Comparison of ENCODE assay signal across 22 cellular contexts in the genomic region with DNA sequence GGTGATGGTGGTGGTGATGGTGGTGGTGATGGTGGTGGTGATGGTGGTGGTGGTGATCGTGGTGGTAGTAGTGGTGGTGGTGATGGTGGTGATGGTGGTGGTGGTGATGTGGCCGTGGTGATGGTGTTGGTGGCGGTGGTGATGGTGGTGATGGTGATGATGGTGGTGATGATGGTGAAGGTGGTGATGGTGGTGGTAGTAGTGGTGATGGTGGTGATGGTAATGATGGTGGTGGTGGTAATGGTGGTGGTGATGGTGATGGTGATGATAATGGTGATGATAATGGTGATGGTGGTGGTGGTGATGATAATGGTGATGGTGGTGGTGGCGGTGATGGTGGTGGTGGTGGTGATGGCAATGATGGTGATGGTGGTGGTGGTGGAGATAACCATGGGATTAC. TPM values are rescaled to one million over a fixed set of nuclear protein-coding genes. Genes with fewer than 3 reads are reported as not detected.
DNase-seq lines count a peak whose midpoint lies in the region; ATAC-seq, FAIRE-seq and TF ChIP-seq lines count a peak whose summit lies in the region.
"Had no signal": no experiment of that assay in that cellular context is flagged by ENCODE, and none has a peak within 500 bp of the region (broad histone marks: within the 10 kb centered on the region; RNA-seq: fewer than 3 reads in every experiment).

No MANE protein-coding gene starts in this region.

- TF ChIP-seq EP300 in esophagus muscularis mucosa (IDR thresholded peaks at IDR 0.05) (no peak), ovary (IDR thresholded peaks at IDR 0.05) (no peak), tibial nerve (IDR thresholded peaks at IDR 0.05) (no peak)

- H3K36me3 ChIP-seq in esophagus muscularis mucosa = no peaks in the 10 kb centered on the region
- H3K36me3 ChIP-seq in ovary = no peaks in the 10 kb centered on the region
- no peaks in the 10 kb centered on the region for H3K36me3 ChIP-seq in tibial nerve
- no peaks in the 10 kb centered on the region for H3K36me3 ChIP-seq in small intestine (ENCODE audit: control insufficient read depth in 2 of 2, insufficient read depth in 2 of 2, low read length in 2 of 2)
- H3K36me3 ChIP-seq: adrenal gland, cardiac muscle cell, right atrium auricular region had no signal

- FAIRE-seq in small intestine (lab: Jason Lieb, UNC) = no peak
- FAIRE-seq: GM12892 had no signal

- H3K4me1 ChIP-seq in esophagus muscularis mucosa = peaks cover 18 to 55% (median 50%) of the 10 kb centered on the region in 4 donors
- H3K4me1 ChIP-seq in ovary (ENCODE audit: insufficient read depth) = peaks cover 10% of the 10 kb centered on the region
- H3K4me1 ChIP-seq in tibial nerve = peaks cover 0 to 21% (median 3%) of the 10 kb centered on the region in 4 donors
- no peaks in the 10 kb centered on the region for H3K4me1 ChIP-seq in small intestine (ENCODE audit: control insufficient read depth in 2 of 2, insufficient read depth in 1 of 2, low read depth in 1 of 2, low read length in 1 of 2)
- H3K4me1 ChIP-seq: adrenal gland had no signal

- H3K9me3 ChIP-seq in esophagus muscularis mucosa = peaks cover 0 to 4% (median 0%) of the 10 kb centered on the region in 4 donors
- H3K9me3 ChIP-seq in ovary = no peaks in the 10 kb centered on the region
- H3K9me3 ChIP-seq in tibial nerve = peaks cover 0 to 29% (median 3%) of the 10 kb centered on the region in 4 donors
- H3K9me3 ChIP-seq in small intestine (ENCODE audit: control insufficient read depth, low read depth) = no peaks in the 10 kb centered on the region
- H3K9me3 ChIP-seq: adrenal gland had no signal

- TF ChIP-seq CTCF in activated CD8-positive, alpha-beta T cell treated with anti-CD3 and anti-CD28 coated beads for 36 hours (IDR thresholded peaks at IDR 0.05) = no peak
- TF ChIP-seq CTCF in esophagus muscularis mucosa (IDR thresholded peaks at IDR 0.05) = no peak
- TF ChIP-seq CTCF in ovary (IDR thresholded peaks at IDR 0.05) = no peak
- no peak for TF ChIP-seq CTCF in tibial nerve (IDR thresholded peaks at IDR 0.05)

- ATAC-seq in activated CD8-positive, alpha-beta T cell treated with anti-CD3 and anti-CD28 coated beads, Interleukin-2, amount 10 ng/mL, durations not matched to agents 7 days and 5 days = no peak
- ATAC-seq in activated CD8-positive, alpha-beta T cell treated with anti-CD3 and anti-CD28 coated beads for 36 hours = no peak
- ATAC-seq in SK-N-SH treated with all-trans-retinoic acid at 6 μM for 48 hours (no peak), GM21717 (IDR thresholded peaks at IDR 0.05; ENCODE audit: unreplicated experiment) (no peak)
- ATAC-seq: activated T-helper 17 cell treated with anti-CD3 and anti-CD28 coated beads, Interleukin-2, amount 50 U/mL, for 72 hours had no signal

- peak overlapping the region; percentile 99 to 100 (median 99) for H3K27ac ChIP-seq in esophagus muscularis mucosa (replicated peaks in 1 of 4)
- peak overlapping the region; percentile 68 to 78 for H3K27ac ChIP-seq in ovary
- peak overlapping the region in 3 of 4 donors; percentile 82 to 89 (median 88) for H3K27ac ChIP-seq in tibial nerve
- H3K27ac ChIP-seq in small intestine (ENCODE audit: low read depth in 1 of 2, low read length in 1 of 2) = peak overlapping the region in 1 of 2 donors; percentile 92
- H3K27ac ChIP-seq: cardiac muscle cell, HL-60 had no signal

- H3K4me1 Mint-ChIP-seq in activated CD8-positive, alpha-beta T cell treated with anti-CD3 and anti-CD28 coated beads, Interleukin-2, amount 10 ng/mL, durations not matched to agents 7 days and 5 days (ENCODE audit: low read depth) = no peaks in the 10 kb centered on the region
- peaks cover 3% of the 10 kb centered on the region for H3K4me1 Mint-ChIP-seq in activated CD8-positive, alpha-beta T cell treated with anti-CD3 and anti-CD28 coated beads for 36 hours (ENCODE audit: low read depth)
- H3K4me1 Mint-ChIP-seq: activated CD4-positive, alpha-beta memory T cell treated with anti-CD3 and anti-CD28 coated beads, Interleukin-2, amount 10 ng/mL, durations not matched to agents 7 days and 5 days; neural crest cell had no signal

- TF ChIP-seq POLR2A in esophagus muscularis mucosa (IDR thresholded peaks at IDR 0.05; ENCODE audit: low read depth) = no peak
- TF ChIP-seq POLR2A in ovary (IDR thresholded peaks at IDR 0.05) = no peak
- TF ChIP-seq POLR2A in tibial nerve (IDR thresholded peaks at IDR 0.05) = no peak

- CTCF ChIA-PET in activated CD8-positive, alpha-beta T cell treated with anti-CD3 and anti-CD28 coated beads, Interleukin-2, amount 10 ng/mL, durations not matched to agents 7 days and 5 days (lab: Charles Lee) = no interaction called here
- CTCF ChIA-PET in activated CD8-positive, alpha-beta T cell treated with anti-CD3 and anti-CD28 coated beads for 36 hours (lab: Charles Lee) = no interaction called here

- peaks cover 22% of the 10 kb centered on the region for H3K9me3 Mint-ChIP-seq in activated CD8-positive, alpha-beta T cell treated with anti-CD3 and anti-CD28 coated beads, Interleukin-2, amount 10 ng/mL, durations not matched to agents 7 days and 5 days (ENCODE audit: insufficient read depth)
- H3K9me3 Mint-ChIP-seq in activated CD8-positive, alpha-beta T cell treated with anti-CD3 and anti-CD28 coated beads for 36 hours = peaks cover 26% of the 10 kb centered on the region

- POLR2A ChIA-PET in activated CD8-positive, alpha-beta T cell treated with anti-CD3 and anti-CD28 coated beads, Interleukin-2, amount 10 ng/mL, durations not matched to agents 7 days and 5 days (lab: Charles Lee) = no interaction called here
- POLR2A ChIA-PET in activated CD8-positive, alpha-beta T cell treated with anti-CD3 and anti-CD28 coated beads for 36 hours (lab: Charles Lee) = no interaction called here

- H3K27ac Mint-ChIP-seq in activated CD8-positive, alpha-beta T cell treated with anti-CD3 and anti-CD28 coated beads, Interleukin-2, amount 10 ng/mL, durations not matched to agents 7 days and 5 days = peak overlapping the region; percentile 50
- no peak overlapping the region for H3K27ac Mint-ChIP-seq in activated CD8-positive, alpha-beta T cell treated with anti-CD3 and anti-CD28 coated beads for 36 hours
- H3K27ac Mint-ChIP-seq: activated CD4-positive, alpha-beta memory T cell treated with anti-CD3 and anti-CD28 coated beads, Interleukin-2, amount 10 ng/mL, durations not matched to agents 7 days and 5 days had no signal

- peak; percentile 19 for DNase-seq in activated CD8-positive, alpha-beta T cell treated with anti-CD3 and anti-CD28 coated beads, Interleukin-2, amount 10 ng/mL, durations not matched to agents 7 days and 5 days
- DNase-seq in activated CD8-positive, alpha-beta T cell treated with anti-CD3 and anti-CD28 coated beads for 36 hours = no peak
- DNase-seq in esophagus muscularis mucosa (ENCODE audit: extremely low spot score) (no peak), ovary (peak in 2 of 5 donors; percentile 16 to 25), tibial nerve (ENCODE audit: low spot score in 2 of 2) (no peak), small intestine (no peak)
- DNase-seq: 8988T; activated CD4-positive, alpha-beta memory T cell treated with anti-CD3 and anti-CD28 coated beads, Interleukin-2, amount 10 ng/mL, durations not matched to agents 7 days and 5 days; C1 segment of cervical spinal cord; GF-D8; NCI-H187 treated with DMSO at 0.1 percent for 48 hours; NCI-H446 treated with DMSO at 0.1 percent for 48 hours; stimulated activated CD4-positive, alpha-beta T cell treated with anti-CD3 and anti-CD28 coated beads, Interleukin-1b, Interleukin-23, amount 100 ng/mL, for 48 hours had no signal

- no peak overlapping the region for H3K4me3 ChIP-seq in esophagus muscularis mucosa
- H3K4me3 ChIP-seq in ovary = no peak overlapping the region
- no peak overlapping the region for H3K4me3 ChIP-seq in tibial nerve
- H3K4me3 ChIP-seq in small intestine (ENCODE audit: low read depth in 1 of 2, low read length in 2 of 2) = no peak overlapping the region
- H3K4me3 ChIP-seq: adrenal gland, cardiac muscle cell had no signal

- H3K27me3 Mint-ChIP-seq in activated CD8-positive, alpha-beta T cell treated with anti-CD3 and anti-CD28 coated beads, Interleukin-2, amount 10 ng/mL, durations not matched to agents 7 days and 5 days (ENCODE audit: low read depth) = peaks cover 8% of the 10 kb centered on the region
- H3K27me3 Mint-ChIP-seq in activated CD8-positive, alpha-beta T cell treated with anti-CD3 and anti-CD28 coated beads for 36 hours = no peaks in the 10 kb centered on the region
- H3K27me3 Mint-ChIP-seq: activated T-helper 17 cell treated with anti-CD3 and anti-CD28 coated beads, Interleukin-2, amount 50 U/mL, for 72 hours had no signal

- intact Hi-C loops in activated CD8-positive, alpha-beta T cell treated with anti-CD3 and anti-CD28 coated beads for 36 hours (cut with micrococcal nuclease) = no loop called here
- intact Hi-C loops in esophagus muscularis mucosa (cut with DNase I) (no loop called here), ovary (cut with DNase I) (loop anchor here in 1 of 4 donors (10.0 kb wide), 1 partner anchor 66 kb away; no protein-coding TSS in a partner anchor)

- 79% methylated on average over 4 of the region's 4 CpGs for WGBS in esophagus muscularis mucosa
- 83 to 87% (median 85%) methylated on average over 4 of the region's 4 CpGs for WGBS in ovary, 3 donors
- WGBS in tibial nerve, 2 donors = 80 to 88% methylated on average over 4 of the region's 4 CpGs
- 77 to 92% (median 86%) methylated on average over 4 of the region's 4 CpGs for WGBS in small intestine, 3 donors

- H3K4me3 Mint-ChIP-seq in activated CD8-positive, alpha-beta T cell treated with anti-CD3 and anti-CD28 coated beads, Interleukin-2, amount 10 ng/mL, durations not matched to agents 7 days and 5 days = no peak overlapping the region
- H3K4me3 Mint-ChIP-seq in activated CD8-positive, alpha-beta T cell treated with anti-CD3 and anti-CD28 coated beads for 36 hours = no peak overlapping the region
- H3K4me3 Mint-ChIP-seq: activated CD4-positive, alpha-beta memory T cell treated with anti-CD3 and anti-CD28 coated beads, Interleukin-2, amount 10 ng/mL, durations not matched to agents 7 days and 5 days; activated T-helper 17 cell treated with anti-CD3 and anti-CD28 coated beads, Interleukin-2, amount 50 U/mL, for 72 hours; neural crest cell had no signal

- H3K27me3 ChIP-seq in esophagus muscularis mucosa = no peaks in the 10 kb centered on the region
- no peaks in the 10 kb centered on the region for H3K27me3 ChIP-seq in ovary
- H3K27me3 ChIP-seq in tibial nerve = no peaks in the 10 kb centered on the region
- no peaks in the 10 kb centered on the region for H3K27me3 ChIP-seq in small intestine (ENCODE audit: control insufficient read depth in 2 of 2, insufficient read depth in 2 of 2, low read length in 2 of 2)
- H3K27me3 ChIP-seq: adrenal gland, cardiac muscle cell, right atrium auricular region had no signal

- peaks cover 2% of the 10 kb centered on the region for H3K36me3 Mint-ChIP-seq in activated CD8-positive, alpha-beta T cell treated with anti-CD3 and anti-CD28 coated beads, Interleukin-2, amount 10 ng/mL, durations not matched to agents 7 days and 5 days (ENCODE audit: low read depth)
- H3K36me3 Mint-ChIP-seq in activated CD8-positive, alpha-beta T cell treated with anti-CD3 and anti-CD28 coated beads for 36 hours (ENCODE audit: low read depth) = no peaks in the 10 kb centered on the region

RNA-seq across cellular contexts. Expression of a gene that starts 6.8 kb away (rescaled TPM):
- 1 to 10 TPM; 6.0 to 7.2 TPM for total RNA-seq in activated CD8-positive, alpha-beta T cell treated with anti-CD3 and anti-CD28 coated beads, Interleukin-2, amount 10 ng/mL, durations not matched to agents 7 days and 5 days
- total RNA-seq in activated CD8-positive, alpha-beta T cell treated with anti-CD3 and anti-CD28 coated beads for 36 hours = 10 to 100 TPM; 25.0 to 25.3 TPM
- total RNA-seq in esophagus muscularis mucosa (1,000 to 10,000 TPM in 2 of 4 donors, 100 to 1,000 TPM in 2; 942 to 1,525 (median 1,202) TPM), ovary (1,000 to 10,000 TPM in 1 of 7 donors, 100 to 1,000 TPM in 6; 222 to 1,092 (median 831) TPM), tibial nerve (1,000 to 10,000 TPM in 1 of 4 donors, 100 to 1,000 TPM in 3; 470 to 1,210 (median 744) TPM)
- polyA plus RNA-seq in ovary (100 to 1,000 TPM in 1 of 2 donors, 10 to 100 TPM in 1; 50.9 to 818 TPM), small intestine (100 to 1,000 TPM in 1 of 3 donors, 10 to 100 TPM in 1, 1 to 10 TPM in 1; 3.8 to 159 (median 14.3) TPM)

Comparison
In these comparisons a context has a peak if more than half of its experiments do, and no peak if none do; other contexts are left out.
1. RNA of a gene that starts 6.8 kb away (total RNA-seq): 942 to 1,525 TPM in esophagus muscularis mucosa, 222 to 1,092 TPM in ovary and 470 to 1,210 TPM in tibial nerve; 25.0 to 25.3 TPM in activated CD8-positive, alpha-beta T cell treated with anti-CD3 and anti-CD28 coated beads for 36 hours and 6.0 to 7.2 TPM in activated CD8-positive, alpha-beta T cell treated with anti-CD3 and anti-CD28 coated beads, Interleukin-2, amount 10 ng/mL, durations not matched to agents 7 days and 5 days; every median in the first group is over 4 times any median in the second.